In the genomic region with DNA sequence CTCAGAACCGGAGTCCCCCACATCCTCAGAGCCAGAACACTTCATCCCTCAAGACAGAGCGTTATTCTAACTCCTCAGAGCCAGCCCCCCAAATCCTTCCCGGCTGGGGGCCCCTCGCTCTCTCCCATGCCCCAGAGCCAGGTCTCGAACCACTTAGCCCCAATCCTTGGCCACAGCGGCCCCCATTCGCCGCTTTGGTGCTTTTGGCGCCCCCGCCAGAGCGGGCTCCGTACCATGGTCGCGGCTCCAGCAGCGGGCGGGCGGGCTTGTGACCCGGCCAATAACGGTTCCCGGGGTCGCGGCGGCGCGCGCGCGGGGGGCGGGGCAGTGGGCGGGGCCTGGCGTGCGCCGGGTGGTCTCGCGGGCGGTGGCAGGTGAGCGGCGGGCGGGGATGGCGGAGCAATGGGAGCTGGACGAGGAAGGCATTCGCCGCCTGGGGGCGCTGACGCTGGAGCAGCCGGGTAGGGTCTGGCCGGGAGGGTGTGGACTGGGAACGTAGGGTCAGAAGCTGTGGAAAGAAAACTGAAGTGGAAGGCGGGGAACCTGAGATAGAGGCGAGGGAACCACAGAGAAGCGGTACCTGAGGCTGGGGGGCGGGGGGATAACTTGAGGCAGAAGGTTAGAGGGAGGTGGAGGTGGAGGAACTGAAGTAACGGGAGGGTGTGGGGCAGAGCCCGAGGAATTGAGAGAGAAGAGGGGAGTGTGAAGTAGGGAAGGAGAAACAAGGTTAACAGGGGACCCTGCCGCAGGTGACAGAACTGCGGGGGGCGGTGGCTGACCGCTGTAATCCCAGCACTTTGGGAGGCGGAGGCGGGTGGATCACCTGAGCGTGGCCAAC, we compare ENCODE assay signal across 9 cellular contexts. TPM values are rescaled to one million over a fixed set of nuclear protein-coding genes. Genes with fewer than 3 reads are reported as not detected.
DNase-seq lines count a peak whose midpoint lies in the region; ATAC-seq and TF ChIP-seq lines count a peak whose summit lies in the region.
"Had no signal": no experiment of that assay in that cellular context is flagged by ENCODE, and none has a peak within 500 bp of the region (broad histone marks: within the 10 kb centered on the region; RNA-seq: fewer than 3 reads in every experiment).

Gene KCTD19 (minus strand): TSS at position 270 of the 838 bp plus-strand sequence. CDS start 34 bp downstream, at position 236.
A gene with protein sequence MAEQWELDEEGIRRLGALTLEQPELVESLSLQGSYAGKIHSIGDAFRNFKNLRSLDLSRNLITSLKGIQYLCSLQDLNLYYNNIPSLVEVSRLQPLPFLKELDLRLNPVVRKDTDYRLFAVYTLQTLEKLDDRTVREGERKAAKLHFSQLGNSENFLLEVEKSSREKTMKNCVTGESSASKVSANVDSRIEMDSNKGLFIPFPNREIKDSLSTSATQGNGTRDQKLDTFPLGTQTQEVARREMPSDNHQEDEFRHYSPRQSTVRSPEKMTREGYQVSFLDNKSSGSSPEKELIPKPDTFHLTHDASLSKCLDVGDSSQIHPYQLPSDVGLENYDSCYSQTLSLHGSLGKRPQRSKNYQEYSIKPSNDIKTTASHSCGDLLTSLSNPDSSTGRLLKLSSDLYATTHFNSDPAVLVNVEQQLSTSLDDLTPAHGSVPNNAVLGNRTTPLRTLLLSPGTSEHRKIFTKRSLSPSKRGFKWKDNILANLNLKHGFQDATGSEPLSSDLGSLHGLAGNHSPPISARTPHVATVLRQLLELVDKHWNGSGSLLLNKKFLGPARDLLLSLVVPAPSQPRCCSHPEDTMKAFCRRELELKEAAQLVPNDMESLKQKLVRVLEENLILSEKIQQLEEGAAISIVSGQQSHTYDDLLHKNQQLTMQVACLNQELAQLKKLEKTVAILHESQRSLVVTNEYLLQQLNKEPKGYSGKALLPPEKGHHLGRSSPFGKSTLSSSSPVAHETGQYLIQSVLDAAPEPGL (plus strand): TSS at position 344 of the 838 bp plus-strand sequence. CDS start 48 bp downstream, at position 392.

- H3K27ac ChIP-seq in lower lobe of right lung: no peak within 1 kb of the TSS

- DNase-seq in DMS79 (lab: John Stamatoyannopoulos, UW): peak; percentile 68
- peak; percentile 85 for DNase-seq in NCI-H1092 (lab: John Stamatoyannopoulos, UW)
- DNase-seq in activated CD4-positive, alpha-beta T cell treated with anti-CD3 and anti-CD28 coated beads for 4 hours: peak; percentile 26 to 32
- DNase-seq in dermis blood vessel endothelial cell: peak; percentile 84
- DNase-seq in lower lobe of right lung: peak; percentile 84
- DNase-seq in stimulated activated CD4-positive, alpha-beta T cell treated with anti-CD3 and anti-CD28 coated beads, Interleukin-4, amount 100 ng/mL, for 48 hours (ENCODE audit: low read depth in 2 of 2): peak; percentile 59 to 68

- peaks cover 6% of the 10 kb centered on the region for H3K4me1 ChIP-seq in lower lobe of right lung

- no peaks in the 10 kb centered on the region for H3K9me3 ChIP-seq in lower lobe of right lung

- no peaks in the 10 kb centered on the region for H3K27me3 ChIP-seq in lower lobe of right lung (ENCODE audit: low read depth)

- intact Hi-C loops in lower lobe of right lung (cut with DNase I): no loop called here

- ATAC-seq in lower lobe of right lung (peak; percentile 93 to 95), GM18909 (IDR thresholded peaks at IDR 0.05; ENCODE audit: poor library complexity, unreplicated experiment) (no peak), GM18868 (IDR thresholded peaks at IDR 0.05; ENCODE audit: unreplicated experiment) (no peak)

- peak within 1 kb of the TSS; percentile 58 for H3K4me3 ChIP-seq in lower lobe of right lung

- no peaks in the 10 kb centered on the region for H3K36me3 ChIP-seq in lower lobe of right lung

- TF ChIP-seq CTCF in lower lobe of right lung (IDR thresholded peaks at IDR 0.05): peak; percentile 43

RNA-seq across cellular contexts. Expression of gene KCTD19, which starts in this region (rescaled TPM):
- total RNA-seq in dermis blood vessel endothelial cell (under 0.01 TPM in 1 of 2 replicates, not detected in the other), lower lobe of right lung (0.74 TPM)
- total RNA-seq: NCI-H460 had no signal

RNA-seq across cellular contexts. Expression of the second gene that starts in this region (rescaled TPM):
- not detected in 2 replicates for total RNA-seq in dermis blood vessel endothelial cell
- 42.1 TPM for total RNA-seq in lower lobe of right lung
- total RNA-seq: NCI-H460 had no signal

Comparison
In these comparisons a context has a peak if more than half of its experiments do, and no peak if none do; other contexts are left out.
1. RNA of the second gene that starts in this region (total RNA-seq): 42.1 TPM in lower lobe of right lung (single experiment); not detected in dermis blood vessel endothelial cell; every median in the first group is over 10 times any median in the second.
2. Peak in DNase-seq in dermis blood vessel endothelial cell; RNA of the genes that start here not detected or under 1 TPM.
3. DNase-seq: peak in every context shown above with its lines; median percentile 85 in NCI-H1092; 84 in dermis blood vessel endothelial cell; 84 in lower lobe of right lung; 68 in DMS79; 64 in stimulated activated CD4-positive, alpha-beta T cell treated with anti-CD3 and anti-CD28 coated beads, Interleukin-4, amount 100 ng/mL, for 48 hours; 29 in activated CD4-positive, alpha-beta T cell treated with anti-CD3 and anti-CD28 coated beads for 4 hours.
4. ATAC-seq: peak in lower lobe of right lung (2 of 2); none in GM18909 (single experiment) and GM18868 (single experiment).